ENCODE assay signal across 11 cellular contexts in the genomic region with DNA sequence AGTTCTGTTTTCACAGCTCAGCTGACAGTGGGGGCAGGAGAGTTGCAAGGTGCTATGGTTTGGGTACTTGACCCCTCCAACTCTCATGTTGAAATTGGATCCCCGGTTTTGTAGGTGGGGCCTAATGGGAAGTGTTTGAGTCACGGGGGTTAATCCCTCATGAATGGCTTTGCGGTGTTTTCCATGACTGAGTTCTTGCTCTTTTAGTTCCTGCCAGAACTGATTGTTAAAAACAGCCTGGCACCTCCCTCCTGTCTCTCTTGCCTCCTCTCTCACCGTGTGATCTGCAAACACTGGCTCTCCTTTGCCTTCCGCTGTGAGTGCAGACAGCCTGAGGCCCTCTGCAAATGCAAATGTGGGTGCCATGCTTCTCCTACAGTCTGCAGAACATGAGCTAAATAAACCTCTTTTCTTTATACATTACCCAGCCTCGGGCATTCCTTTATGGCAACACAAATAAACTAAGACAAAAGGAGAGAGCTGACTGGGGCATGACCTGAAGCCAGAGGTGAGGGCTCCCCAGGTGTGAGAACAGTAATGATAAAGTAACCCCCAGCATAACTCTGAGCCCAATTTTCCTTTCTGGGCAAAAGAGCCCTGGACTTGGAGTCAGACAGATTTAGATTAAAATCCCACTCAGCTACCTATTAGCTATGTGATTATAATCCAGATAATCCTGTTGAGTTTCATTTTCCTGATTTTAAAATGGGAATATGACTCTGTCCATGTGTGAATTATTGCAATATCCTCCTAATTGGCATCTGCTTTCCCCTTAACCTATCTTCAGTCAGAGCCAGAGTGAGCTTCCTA.
DNase-seq lines count a peak whose midpoint lies in the region; ATAC-seq and TF ChIP-seq lines count a peak whose summit lies in the region.
"Had no signal": no experiment of that assay in that cellular context is flagged by ENCODE, and none has a peak within 500 bp of the region (broad histone marks: within the 10 kb centered on the region; RNA-seq: fewer than 3 reads in every experiment).

No MANE protein-coding gene starts in this region.

- peaks cover 3% of the 10 kb centered on the region for H3K9me3 Mint-ChIP-seq in stimulated activated effector memory CD8-positive, alpha-beta T cell treated with anti-CD3 and anti-CD28 coated beads, Interleukin-12 subunit alpha, Interleukin-12 subunit beta, amount 100 ng/mL, for 72 hours

- 15% methylated on average over 6 of the region's 6 CpGs for WGBS in smooth muscle cell (ENCODE audit: low lambda C conversion rate)

- peak overlapping the region; percentile 67 for H3K27ac ChIP-seq in cardiac muscle cell
- H3K27ac ChIP-seq in smooth muscle cell (ENCODE audit: low read depth) = no peak overlapping the region

- peak overlapping the region; percentile 35 for H3K4me2 ChIP-seq in smooth muscle cell

- H3K27me3 ChIP-seq in cardiac muscle cell (no peaks in the 10 kb centered on the region), smooth muscle cell (ENCODE audit: low read depth) (no peaks in the 10 kb centered on the region)

- H3F3A ChIP-seq in smooth muscle cell (ENCODE audit: low read depth) = no peaks in the 10 kb centered on the region

- H3K27ac Mint-ChIP-seq in stimulated activated effector memory CD8-positive, alpha-beta T cell treated with anti-CD3 and anti-CD28 coated beads, Interleukin-12 subunit alpha, Interleukin-12 subunit beta, amount 100 ng/mL, for 72 hours = no peak overlapping the region

- H3K4me3 ChIP-seq in cardiac muscle cell = no peak overlapping the region
- no peak overlapping the region for H3K4me3 ChIP-seq in smooth muscle cell
- H3K4me3 ChIP-seq: GM12878, mucosa of descending colon had no signal

- H4K20me1 ChIP-seq in smooth muscle cell (ENCODE audit: low read depth) = no peaks in the 10 kb centered on the region

- H3K9me3 ChIP-seq in cardiac muscle cell (ENCODE audit: low read depth) (no peaks in the 10 kb centered on the region), smooth muscle cell (replicated peaks; ENCODE audit: low read depth) (no peaks in the 10 kb centered on the region)
- H3K9me3 ChIP-seq: mucosa of descending colon had no signal

- H3K4me1 ChIP-seq in cardiac muscle cell (ENCODE audit: low read depth) (peaks cover 5% of the 10 kb centered on the region), smooth muscle cell (ENCODE audit: low read depth) (peaks cover 10% of the 10 kb centered on the region)

- TF ChIP-seq CTCF in cardiac muscle cell (IDR thresholded peaks at IDR 0.05; ENCODE audit: low read depth, low read length) (no peak), smooth muscle cell (IDR thresholded peaks at IDR 0.05; ENCODE audit: borderline replicate concordance, insufficient read depth, poor library complexity, severe bottlenecking) (no peak)

- no peaks in the 10 kb centered on the region for H3K36me3 Mint-ChIP-seq in stimulated activated effector memory CD8-positive, alpha-beta T cell treated with anti-CD3 and anti-CD28 coated beads, Interleukin-12 subunit alpha, Interleukin-12 subunit beta, amount 100 ng/mL, for 72 hours

- no peak overlapping the region for H3K9ac ChIP-seq in smooth muscle cell (ENCODE audit: low read depth)

- no peaks in the 10 kb centered on the region for H3K36me3 ChIP-seq in cardiac muscle cell
- H3K36me3 ChIP-seq in smooth muscle cell (ENCODE audit: low read depth) = no peaks in the 10 kb centered on the region

- ATAC-seq in GM19455 (IDR thresholded peaks at IDR 0.05; ENCODE audit: unreplicated experiment) = no peak
- no peak for ATAC-seq in stimulated activated effector memory CD8-positive, alpha-beta T cell treated with anti-CD3 and anti-CD28 coated beads, Interleukin-12 subunit alpha, Interleukin-12 subunit beta, amount 100 ng/mL, for 72 hours
- ATAC-seq: GM12878, mucosa of descending colon had no signal

- H3K79me2 ChIP-seq in smooth muscle cell (ENCODE audit: low read depth) = no peaks in the 10 kb centered on the region

- H2AFZ ChIP-seq in smooth muscle cell (ENCODE audit: low read depth) = no peak overlapping the region

- DNase-seq in NCI-H2107 treated with DMSO at 0.1 percent for 48 hours (lab: John Stamatoyannopoulos, UW; ENCODE audit: unreplicated experiment) (peak; percentile 0), NCI-H2107 (lab: John Stamatoyannopoulos, UW) (no peak), NCI-H524 treated with DMSO at 0.1 percent for 48 hours (lab: John Stamatoyannopoulos, UW) (peak; percentile 52), cardiac muscle cell (ENCODE audit: low read depth in 1 of 2, low spot score in 1 of 2) (peak in 1 of 2 donors; percentile 75), smooth muscle cell (lab: John Stamatoyannopoulos, UW; ENCODE audit: unreplicated experiment) (no peak), EL (no peak)
- no peak for DNase-seq in stimulated activated effector memory CD8-positive, alpha-beta T cell treated with anti-CD3 and anti-CD28 coated beads, Interleukin-12 subunit alpha, Interleukin-12 subunit beta, amount 100 ng/mL, for 72 hours (ENCODE audit: low spot score in 2 of 2)
- DNase-seq: mucosa of descending colon, retina had no signal

- no peak overlapping the region for H3K4me3 Mint-ChIP-seq in stimulated activated effector memory CD8-positive, alpha-beta T cell treated with anti-CD3 and anti-CD28 coated beads, Interleukin-12 subunit alpha, Interleukin-12 subunit beta, amount 100 ng/mL, for 72 hours

- H3K4me1 Mint-ChIP-seq in stimulated activated effector memory CD8-positive, alpha-beta T cell treated with anti-CD3 and anti-CD28 coated beads, Interleukin-12 subunit alpha, Interleukin-12 subunit beta, amount 100 ng/mL, for 72 hours = peaks cover under 1% of the 10 kb centered on the region

Comparison
In these comparisons a context has a peak if more than half of its experiments do, and no peak if none do; other contexts are left out.
1. DNase-seq: peak in NCI-H2107 treated with DMSO at 0.1 percent for 48 hours (single experiment) and NCI-H524 treated with DMSO at 0.1 percent for 48 hours (single experiment); none in NCI-H2107 (single experiment), smooth muscle cell (single experiment), stimulated activated effector memory CD8-positive, alpha-beta T cell treated with anti-CD3 and anti-CD28 coated beads, Interleukin-12 subunit alpha, Interleukin-12 subunit beta, amount 100 ng/mL, for 72 hours (0 of 2) and EL (single experiment).